Comparison of ENCODE assay signal across 8 cellular contexts in genomic region chr7:33038639-33039038, GRCh38. TPM values are rescaled to one million over a fixed set of nuclear protein-coding genes. Genes with fewer than 3 reads are reported as not detected.
A peak's percentile ranks its signal among the peaks of the same experiment; 100 is the strongest.
DNase-seq lines count a peak whose midpoint lies in the region; ATAC-seq and TF ChIP-seq lines count a peak whose summit lies in the region.

No MANE protein-coding gene starts in this region.

- intact Hi-C loops in mammary epithelial cell (cut with micrococcal nuclease) = no loop called here
- intact Hi-C loops in natural killer cell (cut with micrococcal nuclease) = no loop called here

- POLR2A ChIA-PET in GM10248 (lab: Yijun Ruan, JAX) = interaction anchor here (0.7 kb wide), 1 partner anchor 22 kb away, joined by 3 read pairs; no protein-coding TSS in a partner anchor

- peaks cover 7% of the 10 kb centered on the region for H3K36me3 Mint-ChIP-seq in CD4-positive, CD25-positive, alpha-beta regulatory T cell
- H3K36me3 Mint-ChIP-seq in IgD-negative memory B cell (peaks cover 5% of the 10 kb centered on the region), natural killer cell (no peaks in the 10 kb centered on the region)

- DNase-seq in CD4-positive, CD25-positive, alpha-beta regulatory T cell = no peak
- no peak for DNase-seq in mammary epithelial cell
- no peak for DNase-seq in natural killer cell
- DNase-seq in GM10248 (ENCODE audit: extremely low spot score) = no peak
- no peak for DNase-seq in stimulated activated CD4-positive, alpha-beta T cell treated with anti-CD3 and anti-CD28 coated beads, Interleukin-12 subunit alpha, Interleukin-12 subunit beta, amount 100 ng/mL, for 4 hours

- BruUV-seq in mammary epithelial cell (replicated peaks; lab: Mats Ljungman, UMichigan) = no TSS peak

- no peaks in the 10 kb centered on the region for H3K9me3 Mint-ChIP-seq in CD4-positive, CD25-positive, alpha-beta regulatory T cell
- H3K9me3 Mint-ChIP-seq in IgD-negative memory B cell = no peaks in the 10 kb centered on the region
- no peaks in the 10 kb centered on the region for H3K9me3 Mint-ChIP-seq in natural killer cell

- peak overlapping the region; percentile 83 to 90 (median 89) for H3K27ac Mint-ChIP-seq in CD4-positive, CD25-positive, alpha-beta regulatory T cell
- H3K27ac Mint-ChIP-seq in IgD-negative memory B cell (peak overlapping the region in 1 of 3 donors; percentile 25), natural killer cell (peak overlapping the region; percentile 74 to 86)

- peak overlapping the region; percentile 94 for H3K4me3 ChIP-seq in CD4-positive, CD25-positive, alpha-beta regulatory T cell (ENCODE audit: low read depth, low read length)
- H3K4me3 ChIP-seq in mammary epithelial cell (replicated peaks in 1 of 3; ENCODE audit: insufficient read depth in 1 of 3, low read depth in 2 of 3, low read length in 3 of 3) = peak overlapping the region in 2 of 3 experiments; percentile 30 to 40

- in situ Hi-C loops in mammary epithelial cell (cut with MboI; ENCODE audit: low sequenced_read_pairs in 2 of 2) = no loop called here

- CTCF ChIA-PET in mammary epithelial cell (lab: Charles Lee; ENCODE audit: low non-redundant PET) = interaction anchor here (0.6 kb wide), 1 partner anchor 95 kb away, joined by 5 read pairs; no protein-coding TSS in a partner anchor
- CTCF ChIA-PET in GM10248 (lab: Yijun Ruan, JAX) = interaction anchor here (3.1 kb wide), 1 partner anchor 15 kb away, joined by 20 read pairs; no protein-coding TSS in a partner anchor

- H3K27me3 Mint-ChIP-seq in CD4-positive, CD25-positive, alpha-beta regulatory T cell = no peaks in the 10 kb centered on the region
- H3K27me3 Mint-ChIP-seq in IgD-negative memory B cell = no peaks in the 10 kb centered on the region
- H3K27me3 Mint-ChIP-seq in natural killer cell (ENCODE audit: low read depth in 2 of 2) = no peaks in the 10 kb centered on the region

- TF ChIP-seq CTCF in mammary epithelial cell (conservative IDR thresholded peaks at IDR 0.05 in 1 of 2, IDR thresholded peaks at IDR 0.05 in 1 of 2; ENCODE audit: extremely low read depth in 1 of 2, insufficient read depth in 1 of 2, low read depth in 1 of 2, low read length in 2 of 2) = no peak
- no peak for TF ChIP-seq CTCF in natural killer cell (IDR thresholded peaks at IDR 0.05)
- no peak for TF ChIP-seq CTCF in GM10248 (IDR thresholded peaks at IDR 0.05; ENCODE audit: control extremely low read depth, extremely low read depth, low read depth, missing control alignments)

- WGBS in mammary epithelial cell (ENCODE audit: low coverage, missing lambda C conversion rate) = 19% methylated on average over 2 of the region's 2 CpGs

- H2AFZ ChIP-seq in mammary epithelial cell (ENCODE audit: low read depth, low read length) = no peak overlapping the region

- H3K36me3 ChIP-seq in CD4-positive, CD25-positive, alpha-beta regulatory T cell (ENCODE audit: control insufficient read depth, insufficient read depth, low read length) = peaks cover 3% of the 10 kb centered on the region
- no peaks in the 10 kb centered on the region for H3K36me3 ChIP-seq in mammary epithelial cell (ENCODE audit: insufficient read depth, low read length)

- peaks cover 42 to 73% (median 57%) of the 10 kb centered on the region in 4 donors for H3K4me1 Mint-ChIP-seq in CD4-positive, CD25-positive, alpha-beta regulatory T cell
- H3K4me1 Mint-ChIP-seq in IgD-negative memory B cell (peaks cover 25 to 51% (median 41%) of the 10 kb centered on the region in 3 donors), natural killer cell (peaks cover 35 to 50% of the 10 kb centered on the region in 2 donors)

- peak overlapping the region; percentile 86 to 98 (median 90) for H3K4me3 Mint-ChIP-seq in CD4-positive, CD25-positive, alpha-beta regulatory T cell
- H3K4me3 Mint-ChIP-seq in IgD-negative memory B cell (peak overlapping the region; percentile 58 to 93 (median 86)), natural killer cell (peak overlapping the region; percentile 91)

- dilution Hi-C loops in mammary epithelial cell (cut with HindIII; ENCODE audit: low sequenced_read_pairs) = no loop called here

- H3K4me2 ChIP-seq in mammary epithelial cell (ENCODE audit: insufficient read depth, low read depth, low read length) = peak overlapping the region; percentile 82

- no peak for ATAC-seq in CD4-positive, CD25-positive, alpha-beta regulatory T cell (ENCODE audit: low read depth in 2 of 2)
- no peak for ATAC-seq in natural killer cell
- no peak for ATAC-seq in HG02588 (IDR thresholded peaks at IDR 0.05; ENCODE audit: unreplicated experiment)
- no peak for ATAC-seq in activated CD4-positive, CD25-positive, alpha-beta regulatory T cell treated with anti-CD3 and anti-CD28 coated beads, Interleukin-2, amount 50 U/mL, for 24 hours

- no peaks in the 10 kb centered on the region for H4K20me1 ChIP-seq in mammary epithelial cell (ENCODE audit: insufficient read depth, low read length)

- no peak overlapping the region for H3K9ac ChIP-seq in mammary epithelial cell (ENCODE audit: insufficient read depth, low read length)

- H3K4me1 ChIP-seq in CD4-positive, CD25-positive, alpha-beta regulatory T cell (ENCODE audit: control insufficient read depth, insufficient read depth, low read length, poor library complexity, severe bottlenecking) = peaks cover 41% of the 10 kb centered on the region
- H3K4me1 ChIP-seq in mammary epithelial cell (ENCODE audit: insufficient read depth, low read length) = no peaks in the 10 kb centered on the region

- no peak overlapping the region for H3K27ac ChIP-seq in CD4-positive, CD25-positive, alpha-beta regulatory T cell (ENCODE audit: insufficient read depth, low read length, poor library complexity, severe bottlenecking)
- peak overlapping the region; percentile 89 for H3K27ac ChIP-seq in mammary epithelial cell (ENCODE audit: insufficient read depth, low read depth, low read length)

- H3K9me3 ChIP-seq in CD4-positive, CD25-positive, alpha-beta regulatory T cell (ENCODE audit: control insufficient read depth in 2 of 2, low read length in 2 of 2) = no peaks in the 10 kb centered on the region
- H3K9me3 ChIP-seq in mammary epithelial cell (replicated peaks; ENCODE audit: insufficient read depth, low read length) = no peaks in the 10 kb centered on the region

- H3K79me2 ChIP-seq in mammary epithelial cell (ENCODE audit: insufficient read depth, low read length) = peaks cover 80% of the 10 kb centered on the region

- H3K27me3 ChIP-seq in CD4-positive, CD25-positive, alpha-beta regulatory T cell (ENCODE audit: control insufficient read depth, insufficient read depth, low read length) = no peaks in the 10 kb centered on the region
- H3K27me3 ChIP-seq in mammary epithelial cell (ENCODE audit: insufficient read depth, low read length) = no peaks in the 10 kb centered on the region

RNA-seq across cellular contexts. Expression of gene NT5C3A, which starts 23.9 kb away (rescaled TPM):
- total RNA-seq in CD4-positive, CD25-positive, alpha-beta regulatory T cell = 61.7 TPM
- 10 to 100 TPM; 55.1 to 74.0 (median 61.3) TPM for polyA plus RNA-seq in CD4-positive, CD25-positive, alpha-beta regulatory T cell
- 67.5 TPM for polyA plus RNA-seq in IgD-negative memory B cell
- 10 to 100 TPM; 28.3 to 29.3 TPM for total RNA-seq in mammary epithelial cell
- polyA plus RNA-seq in mammary epithelial cell = 13.7 TPM
- 6.6 TPM for polyA minus RNA-seq in mammary epithelial cell
- 10 to 100 TPM; 33.7 to 49.8 (median 49.5) TPM for total RNA-seq in natural killer cell
